1 cellular context compared by ENCODE assay signal in genomic region chr13:109500146-109500773, GRCh38.
TF ChIP-seq lines count a peak whose summit lies in the region.

No MANE protein-coding gene starts in this region.

TF ChIP-seq in GM12878, 131 proteins besides CTCF, POLR2A, EP300 and RAD21 (continued from another document):
- TF ChIP-seq RCOR1 (conservative IDR thresholded peaks at IDR 0.05; ENCODE audit: low read depth, low read length) (no peak), TCF12 (IDR thresholded peaks at IDR 0.05; ENCODE audit: low read depth, low read length) (no peak), RELA (IDR thresholded peaks at IDR 0.05; ENCODE audit: borderline replicate concordance, partially characterized antibody) (no peak), REST (IDR thresholded peaks at IDR 0.05; ENCODE audit: low read depth, low read length) (no peak), NR2C1 (IDR thresholded peaks at IDR 0.05) (no peak), NFIC (IDR thresholded peaks at IDR 0.05; ENCODE audit: low read depth, low read length) (no peak), RUNX3 (IDR thresholded peaks at IDR 0.05; ENCODE audit: low read length) (no peak), TCF3 (IDR thresholded peaks at IDR 0.05; ENCODE audit: borderline replicate concordance, insufficient read depth, low read depth, low read length) (no peak)
